Comparison of ENCODE assay signal across 13 cellular contexts in genomic region chr10:83166344-83166743, GRCh38.
DNase-seq lines count a peak whose midpoint lies in the region; ATAC-seq, FAIRE-seq and TF ChIP-seq lines count a peak whose summit lies in the region.
"Had no signal": no experiment of that assay in that cellular context is flagged by ENCODE, and none has a peak within 500 bp of the region (broad histone marks: within the 10 kb centered on the region; RNA-seq: fewer than 3 reads in every experiment).

No MANE protein-coding gene starts in this region.

- H3K9me3 Mint-ChIP-seq in activated CD4-positive, alpha-beta memory T cell treated with anti-CD3 and anti-CD28 coated beads for 36 hours: no peaks in the 10 kb centered on the region
- peaks cover 15 to 16% of the 10 kb centered on the region in 2 donors for H3K9me3 Mint-ChIP-seq in natural killer cell

- no peak for FAIRE-seq in HepG2 (lab: Jason Lieb, UNC)
- FAIRE-seq: G401.6 had no signal

- BruUV-seq in OCI-LY7 (replicated peaks; lab: Mats Ljungman, UMichigan): no TSS peak
- BruUV-seq in HepG2 (replicated peaks; lab: Mats Ljungman, UMichigan): no TSS peak

- CTCF ChIA-PET in OCI-LY7 (lab: Charles Lee; ENCODE audit: unreplicated experiment): no interaction called here
- CTCF ChIA-PET in activated CD4-positive, alpha-beta memory T cell treated with anti-CD3 and anti-CD28 coated beads for 36 hours (lab: Charles Lee): no interaction called here
- CTCF ChIA-PET in HepG2 (lab: Yijun Ruan, JAX; ENCODE audit: low intra/inter-chr PET ratio, low total read pairs): no interaction called here

- H3K36me3 ChIP-seq in OCI-LY7 (ENCODE audit: insufficient read depth, low read length) (no peaks in the 10 kb centered on the region), hepatocyte (replicated peaks; ENCODE audit: insufficient read depth, low read depth) (no peaks in the 10 kb centered on the region), HepG2 (replicated peaks in 1 of 2; ENCODE audit: control insufficient read depth in 1 of 2, insufficient read depth in 2 of 2, low read length in 2 of 2) (no peaks in the 10 kb centered on the region)
- H3K36me3 ChIP-seq: prostate gland had no signal

- no peak overlapping the region for H3K9ac ChIP-seq in HepG2 (ENCODE audit: insufficient read depth, low read depth, low read length)

- TF ChIP-seq POLR2A in HepG2 (IDR thresholded peaks at IDR 0.05; ENCODE audit: insufficient read depth in 1 of 2, low read depth in 2 of 2, low read length in 2 of 2): no peak

- DNase-seq in SIG-M5 treated with dmso at 0.1 percent for 504 hours (lab: John Stamatoyannopoulos, UW; ENCODE audit: unreplicated experiment) (peak; percentile 2), SIG-M5 (lab: John Stamatoyannopoulos, UW) (no peak), OCI-LY7 (ENCODE audit: low spot score) (no peak), hepatocyte (ENCODE audit: low spot score) (peak; percentile 34), natural killer cell (no peak), NCI-H226 (no peak), HepG2 (ENCODE audit: low spot score) (no peak)
- DNase-seq in activated CD4-positive, alpha-beta memory T cell treated with anti-CD3 and anti-CD28 coated beads for 36 hours: no peak
- DNase-seq: activated CD4-positive, alpha-beta T cell treated with anti-CD3 and anti-CD28 coated beads, Interleukin-2, amount 50 U/mL, for 1 hour; KG1 had no signal

- H3K36me3 Mint-ChIP-seq in activated CD4-positive, alpha-beta memory T cell treated with anti-CD3 and anti-CD28 coated beads for 36 hours: no peaks in the 10 kb centered on the region
- no peaks in the 10 kb centered on the region for H3K36me3 Mint-ChIP-seq in natural killer cell

- H3K4me3 Mint-ChIP-seq in activated CD4-positive, alpha-beta memory T cell treated with anti-CD3 and anti-CD28 coated beads for 36 hours: no peak overlapping the region
- H3K4me3 Mint-ChIP-seq in natural killer cell: no peak overlapping the region

- H3K4me3 ChIP-seq in OCI-LY7 (ENCODE audit: low read depth, low read length, poor library complexity, severe bottlenecking): no peak overlapping the region
- no peak overlapping the region for H3K4me3 ChIP-seq in hepatocyte
- H3K4me3 ChIP-seq in HepG2 (replicated peaks in 1 of 3; ENCODE audit: insufficient read depth in 1 of 3, low read depth in 2 of 3, low read length in 3 of 3): no peak overlapping the region
- H3K4me3 ChIP-seq: lung, prostate gland had no signal

- H3K79me2 ChIP-seq in OCI-LY7 (ENCODE audit: insufficient read depth, low read depth, low read length) (no peaks in the 10 kb centered on the region), hepatocyte (no peaks in the 10 kb centered on the region), HepG2 (ENCODE audit: insufficient read depth, low read length) (no peaks in the 10 kb centered on the region)

- ATAC-seq in natural killer cell (no peak), HepG2 (no peak; the same call in 2 of the 3 replicates)

- 19% methylated on average over 5 of the region's 5 CpGs for WGBS in hepatocyte (ENCODE audit: low lambda C conversion rate, missing lambda C conversion rate)
- 6% methylated on average over 3 of the region's 5 CpGs for WGBS in HepG2 (ENCODE audit: low lambda C conversion rate)

- H3K4me2 ChIP-seq in OCI-LY7 (ENCODE audit: low read length): no peak overlapping the region
- H3K4me2 ChIP-seq in hepatocyte: no peak overlapping the region
- no peak overlapping the region for H3K4me2 ChIP-seq in HepG2 (ENCODE audit: low read depth, low read length)

- no peak overlapping the region for H2AFZ ChIP-seq in OCI-LY7 (ENCODE audit: low read length)
- no peak overlapping the region for H2AFZ ChIP-seq in hepatocyte
- H2AFZ ChIP-seq in HepG2 (ENCODE audit: low read length): no peak overlapping the region

- no peak overlapping the region for H3K27ac Mint-ChIP-seq in activated CD4-positive, alpha-beta memory T cell treated with anti-CD3 and anti-CD28 coated beads for 36 hours
- H3K27ac Mint-ChIP-seq in natural killer cell: no peak overlapping the region

- no peaks in the 10 kb centered on the region for H3K4me1 Mint-ChIP-seq in activated CD4-positive, alpha-beta memory T cell treated with anti-CD3 and anti-CD28 coated beads for 36 hours (ENCODE audit: low read depth)
- no peaks in the 10 kb centered on the region for H3K4me1 Mint-ChIP-seq in natural killer cell

- intact Hi-C loops in OCI-LY7 (cut with micrococcal nuclease; ENCODE audit: unreplicated experiment) (no loop called here), natural killer cell (cut with micrococcal nuclease) (no loop called here), HepG2 (cut with micrococcal nuclease; ENCODE audit: unreplicated experiment) (no loop called here)
- intact Hi-C loops in activated CD4-positive, alpha-beta memory T cell treated with anti-CD3 and anti-CD28 coated beads for 36 hours (cut with micrococcal nuclease): no loop called here

- in situ Hi-C loops in HepG2 (cut with HindIII; ENCODE audit: extremely low pct_ligation_motif_present, low pct_unique_long_range_greater_than_20kb): no loop called here

- TF ChIP-seq EP300 in HepG2 (IDR thresholded peaks at IDR 0.05; ENCODE audit: low read depth in 2 of 2, low read length in 2 of 2) (no peak), HepG2 (CRISPR knock-in tag; IDR thresholded peaks at IDR 0.05; ENCODE audit: borderline replicate concordance) (no peak)

- H3K27me3 Mint-ChIP-seq in activated CD4-positive, alpha-beta memory T cell treated with anti-CD3 and anti-CD28 coated beads for 36 hours: no peaks in the 10 kb centered on the region
- no peaks in the 10 kb centered on the region for H3K27me3 Mint-ChIP-seq in natural killer cell (ENCODE audit: low read depth in 2 of 2)

- no peak for TF ChIP-seq RAD21 in HepG2 (CRISPR knock-in tag; IDR thresholded peaks at IDR 0.05)

- H3K4me1 ChIP-seq in OCI-LY7 (ENCODE audit: insufficient read depth, low read length, poor library complexity, severe bottlenecking) (no peaks in the 10 kb centered on the region), hepatocyte (ENCODE audit: insufficient read depth) (peaks cover 3% of the 10 kb centered on the region), HepG2 (ENCODE audit: insufficient read depth, low read length) (no peaks in the 10 kb centered on the region)
- H3K4me1 ChIP-seq: prostate gland had no signal

- POLR2A ChIA-PET in OCI-LY7 (lab: Charles Lee): no interaction called here
- POLR2A ChIA-PET in activated CD4-positive, alpha-beta memory T cell treated with anti-CD3 and anti-CD28 coated beads for 36 hours (lab: Charles Lee): no interaction called here
- POLR2A ChIA-PET in HepG2 (lab: Yijun Ruan, JAX): no interaction called here

- H3K9me3 ChIP-seq in OCI-LY7 (ENCODE audit: low read length) (no peaks in the 10 kb centered on the region), hepatocyte (ENCODE audit: low read depth) (no peaks in the 10 kb centered on the region), HepG2 (ENCODE audit: low read length) (peaks cover 34% of the 10 kb centered on the region)
- H3K9me3 ChIP-seq: prostate gland had no signal

- peak; percentile 27; the same call in 1 of the 2 replicates for TF ChIP-seq CTCF in OCI-LY7 (conservative IDR thresholded peaks at IDR 0.05; ENCODE audit: low read length)
- TF ChIP-seq CTCF in hepatocyte (IDR thresholded peaks at IDR 0.05; ENCODE audit: poor library complexity): peak; percentile 24
- no peak for TF ChIP-seq CTCF in natural killer cell (IDR thresholded peaks at IDR 0.05)
- no peak for TF ChIP-seq CTCF in HepG2 (CRISPR knock-in tag; IDR thresholded peaks at IDR 0.05)

- H3K27me3 ChIP-seq in hepatocyte (no peaks in the 10 kb centered on the region), HepG2 (ENCODE audit: control insufficient read depth in 1 of 2, insufficient read depth in 2 of 2, low read length in 2 of 2) (no peaks in the 10 kb centered on the region)

- H4K20me1 ChIP-seq in OCI-LY7 (ENCODE audit: insufficient read depth, low read length) (no peaks in the 10 kb centered on the region), hepatocyte (ENCODE audit: insufficient read depth, poor library complexity, severe bottlenecking) (no peaks in the 10 kb centered on the region), HepG2 (ENCODE audit: insufficient read depth, low read length) (no peaks in the 10 kb centered on the region)

- H3K27ac ChIP-seq in OCI-LY7 (ENCODE audit: low read depth, low read length, poor library complexity, severe bottlenecking) (no peak overlapping the region), hepatocyte (no peak overlapping the region), HepG2 (ENCODE audit: extremely low read length, insufficient read depth, low read length) (no peak overlapping the region)
- H3K27ac ChIP-seq: prostate gland had no signal

- H3K9me2 ChIP-seq in OCI-LY7 (ENCODE audit: insufficient read depth, low read length): no peaks in the 10 kb centered on the region
- no peaks in the 10 kb centered on the region for H3K9me2 ChIP-seq in hepatocyte (replicated peaks; ENCODE audit: insufficient read depth)

TF ChIP-seq in HepG2, 621 proteins besides CTCF, POLR2A, EP300 and RAD21 (continues in another document):
- TF ChIP-seq AFF4 (CRISPR knock-in tag; IDR thresholded peaks at IDR 0.05): no peak

Comparison
In these comparisons a context has a peak if more than half of its experiments do, and no peak if none do; other contexts are left out.
1. DNase-seq: peak in SIG-M5 treated with dmso at 0.1 percent for 504 hours (single experiment) and hepatocyte (single experiment); none in SIG-M5 (single experiment), OCI-LY7 (single experiment), activated CD4-positive, alpha-beta memory T cell treated with anti-CD3 and anti-CD28 coated beads for 36 hours (single experiment), natural killer cell (single experiment), NCI-H226 (single experiment) and HepG2 (single experiment).
2. CTCF ChIP-seq: peak in OCI-LY7 (single experiment) and hepatocyte (single experiment); none in natural killer cell (single experiment) and HepG2 (single experiment).